Comparison of ENCODE assay signal across 1 cellular context in the genomic region with DNA sequence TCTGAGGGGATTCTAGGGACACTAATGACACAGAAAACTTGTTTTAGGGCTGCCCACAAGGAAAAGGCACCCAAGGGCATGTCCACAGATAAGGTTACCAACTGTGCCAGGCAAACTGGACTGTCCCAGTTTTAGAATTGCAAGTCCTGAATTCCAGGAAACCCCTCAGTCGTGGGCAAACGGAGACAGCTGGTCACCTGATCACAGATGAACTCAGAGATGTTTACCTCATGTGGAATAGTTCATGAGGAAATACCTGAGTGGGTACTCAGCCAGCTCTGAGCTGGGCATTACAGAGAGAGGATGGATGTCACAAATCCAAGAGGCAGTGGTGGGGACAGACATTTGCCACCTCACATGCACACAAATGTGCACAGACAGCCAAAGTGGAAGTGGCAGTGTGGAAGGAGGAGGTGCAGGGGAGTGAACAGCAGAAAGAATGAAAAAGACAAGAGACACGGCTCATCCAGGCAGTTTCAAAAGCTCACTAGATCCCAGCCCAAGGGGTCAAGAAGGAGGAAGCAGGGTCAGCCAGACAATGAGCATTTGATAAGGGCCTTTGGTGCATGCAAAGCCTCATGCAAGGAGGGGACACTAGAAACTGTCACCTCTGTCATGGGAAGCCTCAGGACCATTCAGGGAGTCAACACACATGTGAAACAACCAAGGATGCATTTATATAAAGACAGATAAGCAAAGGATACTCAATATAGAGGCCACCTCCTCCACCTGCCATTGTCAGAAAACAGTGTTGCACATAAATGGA.
A peak's percentile ranks its signal among the peaks of the same experiment; 100 is the strongest.
TF ChIP-seq lines count a peak whose summit lies in the region.

No MANE protein-coding gene starts in this region.

TF ChIP-seq in GM12878, 131 proteins besides CTCF, POLR2A, EP300 and RAD21:
- no peak for TF ChIP-seq YBX1 (IDR thresholded peaks at IDR 0.05)
- 0 out of 4 replicates have a peak, but pooled peaks of 1 of the 2 experiments have one; percentile 10 for TF ChIP-seq IKZF2 (IDR thresholded peaks at IDR 0.05)
- TF ChIP-seq DPF2 (IDR thresholded peaks at IDR 0.05) = peak; percentile 8; the same call in 1 of the 2 replicates
